Comparison of ENCODE assay signal across 8 cellular contexts in the genomic region with DNA sequence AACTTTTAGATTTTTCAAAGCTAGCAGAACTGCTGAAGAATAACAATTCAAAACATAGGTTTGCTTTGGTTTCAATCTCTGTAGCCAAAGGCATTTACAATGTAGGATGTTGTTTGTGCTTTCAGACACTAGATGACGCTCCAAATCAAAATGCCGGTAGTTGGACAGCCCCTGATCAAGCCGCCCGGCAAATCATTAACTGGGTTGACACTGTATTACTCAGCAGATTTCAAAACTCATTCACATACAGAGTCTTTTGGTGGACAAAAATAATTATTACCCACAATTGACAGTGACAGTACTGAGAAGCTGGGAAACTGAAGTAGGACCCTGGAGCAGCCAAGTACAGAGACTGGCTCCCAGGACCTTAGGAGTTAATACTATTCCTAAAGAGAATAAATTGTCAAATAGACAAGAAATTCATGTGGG. TPM values are rescaled to one million over a fixed set of nuclear protein-coding genes. Genes with fewer than 3 reads are reported as not detected.
DNase-seq lines count a peak whose midpoint lies in the region; ATAC-seq and TF ChIP-seq lines count a peak whose summit lies in the region.

No MANE protein-coding gene starts in this region.

- H3K27ac Mint-ChIP-seq in activated CD4-positive, alpha-beta T cell treated with anti-CD3 and anti-CD28 coated beads, Interleukin-2, amount 10 ng/mL, durations not matched to agents 24 days and 14 days: peak overlapping the region; percentile 2
- H3K27ac Mint-ChIP-seq in naive B cell: no peak overlapping the region

- no peaks in the 10 kb centered on the region for H3K9me3 Mint-ChIP-seq in activated CD4-positive, alpha-beta T cell treated with anti-CD3 and anti-CD28 coated beads, Interleukin-2, amount 10 ng/mL, durations not matched to agents 24 days and 14 days
- no peaks in the 10 kb centered on the region for H3K9me3 Mint-ChIP-seq in naive B cell

- H3K4me3 ChIP-seq in epithelial cell of proximal tubule (ENCODE audit: low read depth, low read length): peak overlapping the region; percentile 48
- H3K4me3 ChIP-seq in aorta (ENCODE audit: low read length in 2 of 2): no peak overlapping the region

- H3K27me3 Mint-ChIP-seq in activated CD4-positive, alpha-beta T cell treated with anti-CD3 and anti-CD28 coated beads, Interleukin-2, amount 10 ng/mL, durations not matched to agents 24 days and 14 days: peaks cover 34% of the 10 kb centered on the region
- no peaks in the 10 kb centered on the region for H3K27me3 Mint-ChIP-seq in naive B cell

- peak; percentile 96 for ATAC-seq in HG03159 (IDR thresholded peaks at IDR 0.05; ENCODE audit: unreplicated experiment)
- ATAC-seq in naive B cell (ENCODE audit: low read depth in 2 of 2): peak; percentile 90 to 93
- peak; percentile 90 for ATAC-seq in aorta (ENCODE audit: low FRiP score)

- H3K36me3 ChIP-seq in aorta (ENCODE audit: control insufficient read depth in 1 of 2, insufficient read depth in 2 of 2, low read length in 1 of 2): no peaks in the 10 kb centered on the region

- 0 to 1% methylated on average over 4 of the region's 4 CpGs for WGBS in aorta, 2 donors

- H3K27me3 ChIP-seq in aorta (ENCODE audit: control insufficient read depth in 1 of 2, insufficient read depth in 2 of 2, low read length in 1 of 2): no peaks in the 10 kb centered on the region

- H3K4me3 Mint-ChIP-seq in activated CD4-positive, alpha-beta T cell treated with anti-CD3 and anti-CD28 coated beads, Interleukin-2, amount 10 ng/mL, durations not matched to agents 24 days and 14 days: no peak overlapping the region
- no peak overlapping the region for H3K4me3 Mint-ChIP-seq in naive B cell

- no peaks in the 10 kb centered on the region for H3K9me3 ChIP-seq in aorta (ENCODE audit: control insufficient read depth, low read length)

- no peak overlapping the region for H3K27ac ChIP-seq in aorta (ENCODE audit: low read depth in 1 of 2, low read length in 2 of 2)

- peak; percentile 96 for TF ChIP-seq CTCF in epithelial cell of proximal tubule (conservative IDR thresholded peaks at IDR 0.05; ENCODE audit: low read depth, low read length)

- intact Hi-C loops in activated CD4-positive, alpha-beta T cell treated with anti-CD3 and anti-CD28 coated beads, Interleukin-2, amount 10 ng/mL, durations not matched to agents 24 days and 14 days (cut with micrococcal nuclease): loop anchor here (1.0 to 2.0 kb wide), 2 partner anchors 31 to 57 kb away; a partner anchor contains a TSS
- intact Hi-C loops in aorta (cut with DNase I): loop anchor here (1.0 to 2.0 kb wide), 2 partner anchors 31 kb away; no protein-coding TSS in a partner anchor

- no peaks in the 10 kb centered on the region for H3K36me3 Mint-ChIP-seq in activated CD4-positive, alpha-beta T cell treated with anti-CD3 and anti-CD28 coated beads, Interleukin-2, amount 10 ng/mL, durations not matched to agents 24 days and 14 days (ENCODE audit: low read depth)
- H3K36me3 Mint-ChIP-seq in naive B cell: no peaks in the 10 kb centered on the region

- no peaks in the 10 kb centered on the region for H3K4me1 ChIP-seq in aorta (ENCODE audit: control insufficient read depth in 1 of 2, insufficient read depth in 2 of 2, low read length in 2 of 2)

- DNase-seq in COLO829 (ENCODE audit: low spot score): peak; percentile 93
- peak; percentile 58 for DNase-seq in GM19238 (ENCODE audit: insufficient read length, low spot score)
- peak; percentile 68 for DNase-seq in NCI-H446 treated with DMSO at 0.1 percent for 48 hours (lab: John Stamatoyannopoulos, UW)
- DNase-seq in activated CD4-positive, alpha-beta T cell treated with anti-CD3 and anti-CD28 coated beads, Interleukin-2, amount 10 ng/mL, durations not matched to agents 24 days and 14 days: peak; percentile 89
- DNase-seq in epithelial cell of proximal tubule (ENCODE audit: low read depth): peak; percentile 78
- peak; percentile 66 for DNase-seq in naive B cell
- DNase-seq in aorta: peak in 1 of 2 donors; percentile 71

- H3K4me1 Mint-ChIP-seq in activated CD4-positive, alpha-beta T cell treated with anti-CD3 and anti-CD28 coated beads, Interleukin-2, amount 10 ng/mL, durations not matched to agents 24 days and 14 days: peaks cover 4% of the 10 kb centered on the region
- peaks cover 7 to 9% (median 8%) of the 10 kb centered on the region in 3 donors for H3K4me1 Mint-ChIP-seq in naive B cell

RNA-seq across cellular contexts. Expression of a gene that starts 21.3 kb away (rescaled TPM):
- 0.12 and 0.50 TPM in 2 replicates for total RNA-seq in activated CD4-positive, alpha-beta T cell treated with anti-CD3 and anti-CD28 coated beads, Interleukin-2, amount 10 ng/mL, durations not matched to agents 24 days and 14 days
- 5.1 and 5.3 TPM in 2 replicates for total RNA-seq in epithelial cell of proximal tubule
- 1 to 10 TPM in 4 of 6 donors, under 1 TPM in 1, not detected in 1; 0.47 to 3.3 (median 2.9) TPM for polyA plus RNA-seq in naive B cell (ENCODE audit: low read depth in 6 of 6)
- total RNA-seq in aorta: 10 to 100 TPM in 1 of 2 donors, 1 to 10 TPM in 1; 5.6 to 17.9 TPM
- polyA plus RNA-seq in aorta: 1 to 10 TPM; 3.9 to 6.7 TPM
